In genomic region chr2:235029054-235029453, GRCh38 we compare ENCODE assay signal across 20 cellular contexts.
"Had no signal": no experiment of that assay in that cellular context is flagged by ENCODE, and none has a peak within 500 bp of the region (broad histone marks: within the 10 kb centered on the region; RNA-seq: fewer than 3 reads in every experiment).

No MANE protein-coding gene starts in this region.

- H3K9me3 Mint-ChIP-seq: activated CD4-positive, alpha-beta T cell treated with anti-CD3 and anti-CD28 coated beads, Interleukin-2, amount 10 ng/mL, durations not matched to agents 24 days and 14 days; activated naive CD8-positive, alpha-beta T cell treated with anti-CD3 and anti-CD28 coated beads for 36 hours; activated T-helper 1 cell treated with anti-CD3 and anti-CD28 coated beads, Interleukin-12 subunit alpha, Interleukin-12 subunit beta, Interleukin-2, Interleukin-4 antibody, amounts not matched to agents 30 ng/mL and 10 ng/mL and 1 ng/mL, durations not matched to agents 14 hours and 24 hours and 36 hours; endodermal cell; T-helper 2 cell treated with Interferon-gamma antibody and Interleukin-4, amounts not matched to agents 5 μg/mL and 100 μg/mL, for 36 hours had no signal

- H3K36me3 Mint-ChIP-seq: activated naive CD8-positive, alpha-beta T cell treated with anti-CD3 and anti-CD28 coated beads for 36 hours; naive thymus-derived CD4-positive, alpha-beta T cell had no signal

- H3K36me3 ChIP-seq: breast epithelium, gastroesophageal sphincter, left lung, prostate gland had no signal

- H3K9me3 ChIP-seq: breast epithelium, gastroesophageal sphincter, left lung, mucosa of descending colon, prostate gland, stomach, testis had no signal

- H3K27me3 ChIP-seq: breast epithelium, gastroesophageal sphincter, left lung, stomach, testis had no signal

- H3K27ac ChIP-seq: breast epithelium, gastroesophageal sphincter, left lung, testis had no signal

- H3K27me3 Mint-ChIP-seq: activated CD4-positive, alpha-beta T cell treated with anti-CD3 and anti-CD28 coated beads, Interleukin-2, amount 10 ng/mL, durations not matched to agents 24 days and 14 days; activated naive CD8-positive, alpha-beta T cell treated with anti-CD3 and anti-CD28 coated beads for 36 hours had no signal

- H3K4me3 ChIP-seq: breast epithelium, gastroesophageal sphincter, left lung, mucosa of descending colon, prostate gland, stomach, testis had no signal

- H3K4me1 Mint-ChIP-seq: activated CD4-positive, alpha-beta T cell treated with anti-CD3 and anti-CD28 coated beads, Interleukin-2, amount 10 ng/mL, durations not matched to agents 24 days and 14 days; activated naive CD8-positive, alpha-beta T cell treated with anti-CD3 and anti-CD28 coated beads for 36 hours; naive thymus-derived CD4-positive, alpha-beta T cell had no signal

- H3K27ac Mint-ChIP-seq: activated CD4-positive, alpha-beta T cell treated with anti-CD3 and anti-CD28 coated beads, Interleukin-2, amount 10 ng/mL, durations not matched to agents 24 days and 14 days; activated naive CD8-positive, alpha-beta T cell treated with anti-CD3 and anti-CD28 coated beads for 36 hours; activated T-helper 1 cell treated with anti-CD3 and anti-CD28 coated beads, Interleukin-12 subunit alpha, Interleukin-12 subunit beta, Interleukin-2, Interleukin-4 antibody, amounts not matched to agents 30 ng/mL and 10 ng/mL and 1 ng/mL, durations not matched to agents 14 hours and 24 hours and 36 hours; endodermal cell; naive thymus-derived CD4-positive, alpha-beta T cell; T-helper 2 cell treated with Interferon-gamma antibody and Interleukin-4, amounts not matched to agents 5 μg/mL and 100 μg/mL, for 36 hours had no signal

- H3K4me3 Mint-ChIP-seq: activated CD4-positive, alpha-beta T cell treated with anti-CD3 and anti-CD28 coated beads, Interleukin-2, amount 10 ng/mL, durations not matched to agents 24 days and 14 days; activated naive CD8-positive, alpha-beta T cell treated with anti-CD3 and anti-CD28 coated beads for 36 hours; activated T-helper 1 cell treated with anti-CD3 and anti-CD28 coated beads, Interleukin-12 subunit alpha, Interleukin-12 subunit beta, Interleukin-2, Interleukin-4 antibody, amounts not matched to agents 30 ng/mL and 10 ng/mL and 1 ng/mL, durations not matched to agents 14 hours and 24 hours and 36 hours; endodermal cell; naive thymus-derived CD4-positive, alpha-beta T cell; T-helper 2 cell treated with Interferon-gamma antibody and Interleukin-4, amounts not matched to agents 5 μg/mL and 100 μg/mL, for 36 hours had no signal

- DNase-seq: activated CD4-positive, alpha-beta T cell treated with anti-CD3 and anti-CD28 coated beads, Interleukin-2, amount 10 ng/mL, durations not matched to agents 24 days and 14 days; activated CD4-positive, CD25-positive, alpha-beta regulatory T cell; activated CD8-positive, alpha-beta memory T cell treated with anti-CD3 and anti-CD28 coated beads for 24 hours; activated naive CD8-positive, alpha-beta T cell treated with anti-CD3 and anti-CD28 coated beads for 36 hours; cerebellar nuclear complex; endodermal cell; islet precursor cell; naive thymus-derived CD4-positive, alpha-beta T cell; occipital lobe; stimulated activated CD4-positive, alpha-beta T cell treated with anti-CD3 and anti-CD28 coated beads, Interleukin-1b, Interleukin-23, amount 100 ng/mL, for 48 hours; stomach; testis had no signal

- ATAC-seq: gastroesophageal sphincter; left lung; mucosa of descending colon; naive thymus-derived CD4-positive, alpha-beta T cell; sciatic nerve had no signal
